In the genomic region with DNA sequence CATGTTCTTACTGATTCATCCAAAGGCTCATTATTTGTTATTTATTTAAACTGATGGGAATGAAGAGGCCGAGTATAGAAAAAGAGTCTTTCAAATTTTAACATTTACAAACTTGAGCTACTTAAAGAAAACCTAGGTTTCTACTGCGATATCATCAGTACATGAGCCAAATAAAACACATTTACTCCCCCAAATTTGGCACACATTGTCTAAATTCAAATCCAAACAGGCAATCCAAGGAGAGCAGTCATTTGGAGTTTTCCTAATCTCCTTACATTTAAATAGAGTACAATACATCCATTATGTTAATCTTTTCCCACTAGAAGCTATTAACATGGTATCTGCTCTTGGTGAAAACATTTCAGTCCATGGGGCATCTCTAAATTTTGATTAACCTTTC, we compare ENCODE assay signal across 12 cellular contexts. TPM values are rescaled to one million over a fixed set of nuclear protein-coding genes. Genes with fewer than 3 reads are reported as not detected.
DNase-seq lines count a peak whose midpoint lies in the region; ATAC-seq and TF ChIP-seq lines count a peak whose summit lies in the region.
"Had no signal": no experiment of that assay in that cellular context is flagged by ENCODE, and none has a peak within 500 bp of the region (broad histone marks: within the 10 kb centered on the region; RNA-seq: fewer than 3 reads in every experiment).

No MANE protein-coding gene starts in this region.

- H3K9me3 ChIP-seq in mesenchymal stem cell (ENCODE audit: control insufficient read depth, low read length): no peaks in the 10 kb centered on the region
- H3K9me3 ChIP-seq: tibial artery had no signal

- 89% methylated on average over 2 of the region's 2 CpGs for WGBS in mesenchymal stem cell

- peaks cover 2% of the 10 kb centered on the region for H3K79me1 ChIP-seq in mesenchymal stem cell (replicated peaks; ENCODE audit: low read length, poor library complexity, severe bottlenecking)

- H3K27me3 ChIP-seq in mesenchymal stem cell (ENCODE audit: control insufficient read depth in 1 of 2, insufficient read depth in 1 of 2, low read length in 2 of 2): no peaks in the 10 kb centered on the region
- H3K27me3 ChIP-seq: tibial artery had no signal

- H2BK5ac ChIP-seq in mesenchymal stem cell (ENCODE audit: low read depth, low read length, poor library complexity, severe bottlenecking): no peak overlapping the region

- peak overlapping the region; percentile 89 for H3K4me3 ChIP-seq in AG04449 (ENCODE audit: low read depth, low read length)
- H3K4me3 ChIP-seq in GM08714 (ENCODE audit: low read length): peak overlapping the region; percentile 92
- peak overlapping the region in 1 of 2 experiments; percentile 94 for H3K4me3 ChIP-seq in mesenchymal stem cell (ENCODE audit: insufficient read depth in 1 of 2, low read depth in 1 of 2, low read length in 2 of 2)

- H2BK12ac ChIP-seq in mesenchymal stem cell (ENCODE audit: low read length in 2 of 2): no peak overlapping the region

- H3K4me1 Mint-ChIP-seq in activated naive CD8-positive, alpha-beta T cell treated with anti-CD3 and anti-CD28 coated beads, Interleukin-2, amount 10 ng/mL, durations not matched to agents 7 days and 5 days: peaks cover 42% of the 10 kb centered on the region

- H3K27ac ChIP-seq in mesenchymal stem cell (ENCODE audit: low read length, poor library complexity, severe bottlenecking): no peak overlapping the region
- H3K27ac ChIP-seq: tibial artery had no signal

- no peak overlapping the region for H3K23ac ChIP-seq in mesenchymal stem cell (ENCODE audit: low read length in 2 of 2)

- H3K36me3 ChIP-seq in mesenchymal stem cell (ENCODE audit: control insufficient read depth in 1 of 2, insufficient read depth in 2 of 2, low read depth in 1 of 2, low read length in 2 of 2): no peaks in the 10 kb centered on the region
- H3K36me3 ChIP-seq: tibial artery had no signal

- no peak for ATAC-seq in activated naive CD8-positive, alpha-beta T cell treated with anti-CD3 and anti-CD28 coated beads, Interleukin-2, amount 10 ng/mL, durations not matched to agents 7 days and 5 days (ENCODE audit: low read depth)
- no peak for ATAC-seq in HG03280 (IDR thresholded peaks at IDR 0.05; ENCODE audit: unreplicated experiment)

- H3K4ac ChIP-seq in mesenchymal stem cell (ENCODE audit: low read depth in 1 of 2, low read length in 2 of 2): no peak overlapping the region

- CTCF ChIA-PET in AG04449 (lab: Yijun Ruan, JAX): interaction anchor here (0.7 to 2.0 kb wide), 7 partner anchors 14 to 425 kb away, joined by 3 to 11 read pairs (median 5); partner anchors contain the start of gene FAM171A1

- no peak overlapping the region for H2BK15ac ChIP-seq in mesenchymal stem cell (ENCODE audit: low read depth, poor library complexity, severe bottlenecking)

- peaks cover 5% of the 10 kb centered on the region for H3K4me1 ChIP-seq in mesenchymal stem cell (ENCODE audit: control insufficient read depth, insufficient read depth, low read depth, low read length)

- no peak overlapping the region for H3K27ac Mint-ChIP-seq in activated naive CD8-positive, alpha-beta T cell treated with anti-CD3 and anti-CD28 coated beads, Interleukin-2, amount 10 ng/mL, durations not matched to agents 7 days and 5 days

- H3K27me3 Mint-ChIP-seq in activated naive CD8-positive, alpha-beta T cell treated with anti-CD3 and anti-CD28 coated beads, Interleukin-2, amount 10 ng/mL, durations not matched to agents 7 days and 5 days: no peaks in the 10 kb centered on the region

- no peak overlapping the region for H3K14ac ChIP-seq in mesenchymal stem cell (ENCODE audit: low read length in 2 of 2)

- H3K9ac ChIP-seq in mesenchymal stem cell (ENCODE audit: low read length): peak overlapping the region; percentile 90

- no peaks in the 10 kb centered on the region for H3K9me3 Mint-ChIP-seq in activated naive CD8-positive, alpha-beta T cell treated with anti-CD3 and anti-CD28 coated beads, Interleukin-2, amount 10 ng/mL, durations not matched to agents 7 days and 5 days

- peaks cover 9% of the 10 kb centered on the region for H3K36me3 Mint-ChIP-seq in activated naive CD8-positive, alpha-beta T cell treated with anti-CD3 and anti-CD28 coated beads, Interleukin-2, amount 10 ng/mL, durations not matched to agents 7 days and 5 days

- no peak for DNase-seq in AG04449 (ENCODE audit: low read depth, low spot score)
- DNase-seq in activated naive CD8-positive, alpha-beta T cell treated with anti-CD3 and anti-CD28 coated beads, Interleukin-2, amount 10 ng/mL, durations not matched to agents 7 days and 5 days: no peak
- DNase-seq in mesenchymal stem cell: no peak
- DNase-seq in COR-L47 (lab: John Stamatoyannopoulos, UW): no peak
- no peak for DNase-seq in NCI-H1417 treated with DMSO at 0.1 percent for 48 hours (lab: John Stamatoyannopoulos, UW)
- no peak for DNase-seq in NCI-H510A treated with DMSO at 0.1 percent for 48 hours (lab: John Stamatoyannopoulos, UW)
- DNase-seq: activated CD8-positive, alpha-beta memory T cell treated with anti-CD3 and anti-CD28 coated beads, Interleukin-2, amount 50 U/mL, for 4 hours; NCI-H2227 treated with DMSO at 0.1 percent for 48 hours; nucleus accumbens; tibial artery had no signal

- H3K18ac ChIP-seq in mesenchymal stem cell (ENCODE audit: low read depth in 1 of 2, low read length in 2 of 2): no peak overlapping the region

- no peak overlapping the region for H2AFZ ChIP-seq in mesenchymal stem cell (ENCODE audit: low read depth, low read length)

- TF ChIP-seq CTCF in AG04449 (IDR thresholded peaks at IDR 0.05; ENCODE audit: insufficient read depth, low read length, missing control alignments): no peak

- H3K4me2 ChIP-seq in mesenchymal stem cell (ENCODE audit: low read length, poor library complexity, severe bottlenecking): peak overlapping the region; percentile 79

- H3K4me3 Mint-ChIP-seq in activated naive CD8-positive, alpha-beta T cell treated with anti-CD3 and anti-CD28 coated beads, Interleukin-2, amount 10 ng/mL, durations not matched to agents 7 days and 5 days: peak overlapping the region; percentile 98

- no peak overlapping the region for H4K91ac ChIP-seq in mesenchymal stem cell (ENCODE audit: low read length)

- no peak overlapping the region for H2BK120ac ChIP-seq in mesenchymal stem cell (ENCODE audit: low read depth, low read length)

- H2AK5ac ChIP-seq in mesenchymal stem cell (ENCODE audit: low read length, severe bottlenecking): no peak overlapping the region

- H4K8ac ChIP-seq in mesenchymal stem cell (ENCODE audit: low read length): no peak overlapping the region

- POLR2A ChIA-PET in AG04449 (lab: Yijun Ruan, JAX): no interaction called here
- POLR2A ChIA-PET in activated naive CD8-positive, alpha-beta T cell treated with anti-CD3 and anti-CD28 coated beads, Interleukin-2, amount 10 ng/mL, durations not matched to agents 7 days and 5 days (lab: Charles Lee): interaction anchor here (1.2 kb wide), 1 partner anchor 33 kb away, joined by 3 read pairs; no protein-coding TSS in a partner anchor

RNA-seq across cellular contexts. Expression of gene NMT2, which starts 2.2 kb away (rescaled TPM):
- 10 to 100 TPM; 56.1 to 59.2 TPM for total RNA-seq in activated naive CD8-positive, alpha-beta T cell treated with anti-CD3 and anti-CD28 coated beads, Interleukin-2, amount 10 ng/mL, durations not matched to agents 7 days and 5 days
- polyA plus RNA-seq in mesenchymal stem cell (2013, experiment 1 of 2): 14.5 TPM
- polyA plus RNA-seq in mesenchymal stem cell (2013, experiment 2 of 2): 14.9 TPM
